14 cellular contexts compared by ENCODE assay signal in the genomic region with DNA sequence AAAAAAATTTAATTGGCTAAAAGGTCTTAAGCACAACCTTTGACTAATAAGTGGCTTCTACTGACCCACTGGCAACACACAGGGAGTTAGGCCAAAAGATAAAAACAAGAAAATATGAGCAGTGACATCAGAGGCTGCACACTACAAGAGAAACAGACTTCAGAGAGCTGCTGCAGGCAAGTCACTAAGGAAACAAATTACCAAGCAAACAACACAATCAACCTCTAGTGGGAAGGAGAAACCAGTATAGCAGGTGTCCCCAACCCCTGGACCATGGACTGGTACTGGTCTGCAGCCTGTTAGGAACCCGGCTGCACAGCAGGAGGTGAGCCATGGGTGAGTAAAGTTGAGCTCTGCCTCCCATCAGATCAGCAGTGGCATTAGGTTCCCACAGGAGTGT. TPM values are rescaled to one million over a fixed set of nuclear protein-coding genes. Genes with fewer than 3 reads are reported as not detected.
DNase-seq lines count a peak whose midpoint lies in the region; ATAC-seq and TF ChIP-seq lines count a peak whose summit lies in the region.
"Had no signal": no experiment of that assay in that cellular context is flagged by ENCODE, and none has a peak within 500 bp of the region (broad histone marks: within the 10 kb centered on the region; RNA-seq: fewer than 3 reads in every experiment).

No MANE protein-coding gene starts in this region.

- H3K9me3 ChIP-seq in left lung: no peaks in the 10 kb centered on the region
- H3K9me3 ChIP-seq: psoas muscle, uterus had no signal

- no peak overlapping the region for H3K4me3 Mint-ChIP-seq in activated CD4-positive, alpha-beta memory T cell treated with anti-CD3 and anti-CD28 coated beads, Interleukin-2, amount 10 ng/mL, durations not matched to agents 7 days and 5 days
- H3K4me3 Mint-ChIP-seq: dendritic cell treated with granulocyte-macrophage colony-stimulating factor and Interleukin-4, amounts not matched to agents 40 ng/mL and 50 ng/mL, for 4 days; mesothelial cell of epicardium had no signal

- H3K27ac ChIP-seq in brain microvascular endothelial cell (no peak overlapping the region), left lung (no peak overlapping the region)
- H3K27ac ChIP-seq: psoas muscle, uterus had no signal

- H3K27me3 Mint-ChIP-seq in activated CD4-positive, alpha-beta memory T cell treated with anti-CD3 and anti-CD28 coated beads, Interleukin-2, amount 10 ng/mL, durations not matched to agents 7 days and 5 days: no peaks in the 10 kb centered on the region
- H3K27me3 Mint-ChIP-seq: dendritic cell treated with granulocyte-macrophage colony-stimulating factor and Interleukin-4, amounts not matched to agents 40 ng/mL and 50 ng/mL, for 4 days had no signal

- H3K9me3 Mint-ChIP-seq in activated CD4-positive, alpha-beta memory T cell treated with anti-CD3 and anti-CD28 coated beads, Interleukin-2, amount 10 ng/mL, durations not matched to agents 7 days and 5 days: no peaks in the 10 kb centered on the region
- H3K9me3 Mint-ChIP-seq: dendritic cell treated with granulocyte-macrophage colony-stimulating factor and Interleukin-4, amounts not matched to agents 40 ng/mL and 50 ng/mL, for 4 days; mesothelial cell of epicardium had no signal

- POLR2A ChIA-PET in activated CD4-positive, alpha-beta memory T cell treated with anti-CD3 and anti-CD28 coated beads, Interleukin-2, amount 10 ng/mL, durations not matched to agents 7 days and 5 days (lab: Charles Lee): no interaction called here

- H3K27me3 ChIP-seq in brain microvascular endothelial cell (replicated peaks) (no peaks in the 10 kb centered on the region), left lung (no peaks in the 10 kb centered on the region)
- H3K27me3 ChIP-seq: uterus had no signal

- H3K4me1 ChIP-seq in left lung: peaks cover 0 to 1% of the 10 kb centered on the region in 2 donors
- H3K4me1 ChIP-seq: psoas muscle, uterus had no signal

- DNase-seq in COR-L47 (lab: John Stamatoyannopoulos, UW): peak; percentile 3
- peak; percentile 65 for DNase-seq in NCI-H146 treated with DMSO at 0.1 percent for 48 hours (lab: John Stamatoyannopoulos, UW; ENCODE audit: unreplicated experiment)
- DNase-seq in brain microvascular endothelial cell: peak; percentile 23
- DNase-seq in left lung: no peak
- no peak for DNase-seq in activated CD4-positive, CD25-positive, alpha-beta regulatory T cell (lab: John Stamatoyannopoulos, UW)
- no peak for DNase-seq in activated CD4-positive, alpha-beta memory T cell treated with anti-CD3 and anti-CD28 coated beads, Interleukin-2, amount 10 ng/mL, durations not matched to agents 7 days and 5 days
- DNase-seq in T1000 (lab: John Stamatoyannopoulos, UW): no peak
- DNase-seq: NCI-H1105; psoas muscle; stimulated activated CD4-positive, alpha-beta T cell treated with anti-CD3 and anti-CD28 coated beads, Interleukin-1b, Interleukin-23, amount 100 ng/mL, for 48 hours; uterus had no signal

- H3K4me3 ChIP-seq in brain microvascular endothelial cell (ENCODE audit: low read depth, low read length) (no peak overlapping the region), left lung (no peak overlapping the region)
- H3K4me3 ChIP-seq: psoas muscle, uterus had no signal

- peaks cover 12% of the 10 kb centered on the region for H3K36me3 ChIP-seq in brain microvascular endothelial cell (replicated peaks)
- peaks cover 0 to 18% of the 10 kb centered on the region in 2 donors for H3K36me3 ChIP-seq in left lung
- H3K36me3 ChIP-seq: uterus had no signal

- in situ Hi-C loops in brain microvascular endothelial cell (cut with HindIII; ENCODE audit: low pct_ligation_motif_present, low sequenced_read_pairs): no loop called here

- H3K36me3 Mint-ChIP-seq in activated CD4-positive, alpha-beta memory T cell treated with anti-CD3 and anti-CD28 coated beads, Interleukin-2, amount 10 ng/mL, durations not matched to agents 7 days and 5 days (ENCODE audit: low read depth): peaks cover 25% of the 10 kb centered on the region

- no peak overlapping the region for H3K27ac Mint-ChIP-seq in activated CD4-positive, alpha-beta memory T cell treated with anti-CD3 and anti-CD28 coated beads, Interleukin-2, amount 10 ng/mL, durations not matched to agents 7 days and 5 days
- H3K27ac Mint-ChIP-seq: dendritic cell treated with granulocyte-macrophage colony-stimulating factor and Interleukin-4, amounts not matched to agents 40 ng/mL and 50 ng/mL, for 4 days; mesothelial cell of epicardium had no signal

- CTCF ChIA-PET in activated CD4-positive, alpha-beta memory T cell treated with anti-CD3 and anti-CD28 coated beads, Interleukin-2, amount 10 ng/mL, durations not matched to agents 7 days and 5 days (lab: Charles Lee): interaction anchor here (0.6 kb wide), 1 partner anchor 77 kb away, joined by 3 read pairs; no protein-coding TSS in a partner anchor

- no peak for TF ChIP-seq CTCF in brain microvascular endothelial cell (IDR thresholded peaks at IDR 0.05; ENCODE audit: low read depth, low read length, missing control alignments)
- no peak for TF ChIP-seq CTCF in left lung (IDR thresholded peaks at IDR 0.05)

- intact Hi-C loops in left lung (cut with DNase I): no loop called here

- no peaks in the 10 kb centered on the region for H3K4me1 Mint-ChIP-seq in activated CD4-positive, alpha-beta memory T cell treated with anti-CD3 and anti-CD28 coated beads, Interleukin-2, amount 10 ng/mL, durations not matched to agents 7 days and 5 days
- H3K4me1 Mint-ChIP-seq: mesothelial cell of epicardium had no signal

- peak; percentile 87 for ATAC-seq in left lung
- ATAC-seq in HG02642 (IDR thresholded peaks at IDR 0.05; ENCODE audit: poor library complexity, unreplicated experiment): no peak
- ATAC-seq: psoas muscle had no signal

RNA-seq across cellular contexts. Expression of a gene that starts 20.8 kb away (rescaled TPM):
- 100 to 1,000 TPM; 181 to 199 TPM for total RNA-seq in left lung
- total RNA-seq in activated CD4-positive, alpha-beta memory T cell treated with anti-CD3 and anti-CD28 coated beads, Interleukin-2, amount 10 ng/mL, durations not matched to agents 7 days and 5 days: 100 to 1,000 TPM; 221 to 223 TPM

RNA-seq across cellular contexts. Expression of a gene that starts 46.8 kb away (rescaled TPM):
- 10 to 100 TPM; 28.1 to 38.2 TPM for total RNA-seq in left lung
- 10 to 100 TPM; 24.8 to 26.5 TPM for total RNA-seq in activated CD4-positive, alpha-beta memory T cell treated with anti-CD3 and anti-CD28 coated beads, Interleukin-2, amount 10 ng/mL, durations not matched to agents 7 days and 5 days

Comparison
In these comparisons a context has a peak if more than half of its experiments do, and no peak if none do; other contexts are left out.
1. DNase-seq: peak in COR-L47 (single experiment), NCI-H146 treated with DMSO at 0.1 percent for 48 hours (single experiment) and brain microvascular endothelial cell (single experiment); none in left lung (0 of 2), activated CD4-positive, CD25-positive, alpha-beta regulatory T cell (0 of 4), activated CD4-positive, alpha-beta memory T cell treated with anti-CD3 and anti-CD28 coated beads, Interleukin-2, amount 10 ng/mL, durations not matched to agents 7 days and 5 days (single experiment) and T1000 (single experiment).